Comparison of ENCODE assay signal across 1 cellular context in genomic region chr15:40322531-40323238, GRCh38.
TF ChIP-seq lines count a peak whose summit lies in the region.

No MANE protein-coding gene starts in this region.

TF ChIP-seq in HEK293, 187 proteins besides CTCF, POLR2A, EP300 and RAD21 (continued from another document and continues in another):
- TF ChIP-seq MYNN (tag by site-specific recombination; IDR thresholded peaks at IDR 0.05; ENCODE audit: borderline replicate concordance), result no peak
- TF ChIP-seq ZNF16 (tag by site-specific recombination; IDR thresholded peaks at IDR 0.05; ENCODE audit: low read depth), result no peak
- TF ChIP-seq ZNF843 (tag by site-specific recombination; IDR thresholded peaks at IDR 0.05), result no peak
- no peak for TF ChIP-seq HOXD13 (CRISPR knock-in tag; IDR thresholded peaks at IDR 0.05; ENCODE audit: borderline replicate concordance)
- TF ChIP-seq ZNF354C (tag by site-specific recombination; IDR thresholded peaks at IDR 0.05; ENCODE audit: borderline replicate concordance, low read depth), result no peak
- TF ChIP-seq ZXDB (tag by site-specific recombination; IDR thresholded peaks at IDR 0.05), result no peak
- no peak for TF ChIP-seq SALL2 (tag by site-specific recombination; IDR thresholded peaks at IDR 0.05; ENCODE audit: borderline replicate concordance)
- TF ChIP-seq INSM2 (tag by site-specific recombination; IDR thresholded peaks at IDR 0.05), result no peak
- TF ChIP-seq TCF7L2 (IDR thresholded peaks at IDR 0.05; ENCODE audit: borderline replicate concordance, low read depth, low read length), result no peak
- TF ChIP-seq ZNF302 (tag by site-specific recombination; IDR thresholded peaks at IDR 0.05; ENCODE audit: low read depth), result no peak
- TF ChIP-seq SP3 (tag by site-specific recombination; IDR thresholded peaks at IDR 0.05), result no peak
- TF ChIP-seq ZNF239 (tag by site-specific recombination; IDR thresholded peaks at IDR 0.05), result no peak
- TF ChIP-seq ZNF341 (tag by site-specific recombination; IDR thresholded peaks at IDR 0.05; ENCODE audit: low read depth), result peak; percentile 74
- TF ChIP-seq ZNF335 (tag by site-specific recombination; conservative IDR thresholded peaks at IDR 0.05), result no peak; the same call in none of the 2 replicates
- no peak for TF ChIP-seq ZNF792 (tag by site-specific recombination; IDR thresholded peaks at IDR 0.05)
- no peak for TF ChIP-seq ZNF510 (tag by site-specific recombination; IDR thresholded peaks at IDR 0.05; ENCODE audit: insufficient replicate concordance)
- peak; percentile 73; the same call in 1 of the 2 replicates for TF ChIP-seq ZNF600 (tag by site-specific recombination; IDR thresholded peaks at IDR 0.05)
- TF ChIP-seq ZNF692 (tag by site-specific recombination; IDR thresholded peaks at IDR 0.05), result no peak
- TF ChIP-seq EGR2 (tag by site-specific recombination; IDR thresholded peaks at IDR 0.05; ENCODE audit: low read depth), result no peak
- no peak for TF ChIP-seq ZNF558 (tag by site-specific recombination; IDR thresholded peaks at IDR 0.05)
- peak; percentile 87; the same call in 1 of the 2 replicates for TF ChIP-seq PRDM10 (tag by site-specific recombination; IDR thresholded peaks at IDR 0.05)
- TF ChIP-seq ZNF549 (tag by site-specific recombination; IDR thresholded peaks at IDR 0.05), result no peak
- no peak for TF ChIP-seq ZNF626 (tag by site-specific recombination; IDR thresholded peaks at IDR 0.05)
- TF ChIP-seq ZNF645 (tag by site-specific recombination; IDR thresholded peaks at IDR 0.05), result no peak
- TF ChIP-seq ZNF596 (tag by site-specific recombination; IDR thresholded peaks at IDR 0.05), result no peak
- no peak for TF ChIP-seq ZFP3 (tag by site-specific recombination; IDR thresholded peaks at IDR 0.05; ENCODE audit: low read depth)
- TF ChIP-seq ZNF555 (tag by site-specific recombination; conservative IDR thresholded peaks at IDR 0.05), result no peak
- TF ChIP-seq OVOL3 (tag by site-specific recombination; IDR thresholded peaks at IDR 0.05), result no peak
- TF ChIP-seq ZNF548 (tag by site-specific recombination; IDR thresholded peaks at IDR 0.05), result no peak
- TF ChIP-seq ZBTB21 (tag by site-specific recombination; IDR thresholded peaks at IDR 0.05), result no peak
- no peak for TF ChIP-seq ZNF701 (tag by site-specific recombination; IDR thresholded peaks at IDR 0.05)
- TF ChIP-seq ZNF513 (tag by site-specific recombination; IDR thresholded peaks at IDR 0.05), result no peak
- no peak for TF ChIP-seq ZBTB7A (tag by site-specific recombination; IDR thresholded peaks at IDR 0.05; ENCODE audit: low read depth)
- peak; percentile 71 for TF ChIP-seq PATZ1 (tag by site-specific recombination; IDR thresholded peaks at IDR 0.05)
- TF ChIP-seq PRDM1 (tag by site-specific recombination; IDR thresholded peaks at IDR 0.05), result peak; percentile 96
- TF ChIP-seq ZNF660 (tag by site-specific recombination; IDR thresholded peaks at IDR 0.05), result no peak
- TF ChIP-seq FEZF1 (tag by site-specific recombination; IDR thresholded peaks at IDR 0.05), result no peak
- TF ChIP-seq ZNF518A (tag by site-specific recombination; conservative IDR thresholded peaks at IDR 0.05; ENCODE audit: low read depth), result no peak
- TF ChIP-seq REST (tag by site-specific recombination; IDR thresholded peaks at IDR 0.05), result no peak
- no peak for TF ChIP-seq ZNF2 (tag by site-specific recombination; IDR thresholded peaks at IDR 0.05)
- TF ChIP-seq ZNF132 (tag by site-specific recombination; IDR thresholded peaks at IDR 0.05; ENCODE audit: borderline replicate concordance), result no peak
- no peak for TF ChIP-seq ZNF658 (tag by site-specific recombination; IDR thresholded peaks at IDR 0.05)
- TF ChIP-seq ZNF19 (tag by site-specific recombination; IDR thresholded peaks at IDR 0.05; ENCODE audit: low read depth), result no peak
- TF ChIP-seq ZNF133 (tag by site-specific recombination; IDR thresholded peaks at IDR 0.05), result no peak
- TF ChIP-seq ZNF426 (tag by site-specific recombination; IDR thresholded peaks at IDR 0.05), result no peak
